In the genomic region with DNA sequence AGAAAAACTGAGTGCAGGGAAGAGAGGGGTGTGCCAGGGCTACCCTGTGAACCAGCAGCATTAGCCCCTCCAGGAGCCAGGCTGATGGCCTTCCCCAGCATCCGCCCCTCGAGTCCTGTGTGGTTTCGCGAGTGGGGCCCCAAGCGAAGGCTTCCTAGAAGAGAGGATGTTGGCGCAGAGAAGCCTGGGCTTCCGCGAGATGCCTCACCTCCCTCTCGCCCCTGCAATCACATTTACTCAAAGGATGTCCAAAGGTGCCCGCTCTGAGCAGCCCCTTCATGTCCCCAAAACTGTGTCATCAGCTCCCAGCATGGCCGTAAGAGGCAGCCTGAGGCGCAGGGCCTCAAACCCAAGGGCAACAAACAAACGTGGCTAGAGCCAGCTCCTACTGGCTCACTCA, we compare ENCODE assay signal across 9 cellular contexts.
DNase-seq lines count a peak whose midpoint lies in the region; ATAC-seq and TF ChIP-seq lines count a peak whose summit lies in the region.
"Had no signal": no experiment of that assay in that cellular context is flagged by ENCODE, and none has a peak within 500 bp of the region (broad histone marks: within the 10 kb centered on the region; RNA-seq: fewer than 3 reads in every experiment).

No MANE protein-coding gene starts in this region.

- peak; percentile 34 to 57 (median 50) for ATAC-seq in natural killer cell
- peak; percentile 75 for ATAC-seq in stimulated activated naive CD8-positive, alpha-beta T cell treated with anti-CD3 and anti-CD28 coated beads, Interleukin-15, Interleukin-2, amounts not matched to agents 100 U/mL and 50 U/mL, for 24 hours
- no peak for ATAC-seq in GM19328 (IDR thresholded peaks at IDR 0.05; ENCODE audit: unreplicated experiment)
- ATAC-seq: WTC11 had no signal

- H3K36me3 Mint-ChIP-seq in natural killer cell: peaks cover 4% of the 10 kb centered on the region
- H3K36me3 Mint-ChIP-seq: WTC11 had no signal

- H3K4me1 Mint-ChIP-seq in natural killer cell: peaks cover 91 to 95% of the 10 kb centered on the region in 2 donors
- H3K4me1 Mint-ChIP-seq: WTC11 had no signal

- H3K27ac Mint-ChIP-seq in natural killer cell: peak overlapping the region; percentile 91 to 95
- H3K27ac Mint-ChIP-seq: WTC11 had no signal

- H3K4me3 Mint-ChIP-seq in natural killer cell: peak overlapping the region; percentile 88
- H3K4me3 Mint-ChIP-seq: WTC11 had no signal

- intact Hi-C loops in natural killer cell (cut with micrococcal nuclease): loop anchor here (2.0 to 5.0 kb wide), 4 partner anchors 27 to 191 kb away; no protein-coding TSS in a partner anchor

- peak in 3 of 4 experiments; percentile 22 to 56 (median 48) for DNase-seq in activated CD4-positive, CD25-positive, alpha-beta regulatory T cell (lab: John Stamatoyannopoulos, UW)
- peak; percentile 54 for DNase-seq in activated effector memory CD4-positive, alpha-beta T cell treated with Interleukin-2 at 50 U/mL for 16 hours
- peak; percentile 53 for DNase-seq in natural killer cell
- DNase-seq in stimulated activated naive CD8-positive, alpha-beta T cell treated with anti-CD3 and anti-CD28 coated beads, Interleukin-15, Interleukin-2, amounts not matched to agents 100 U/mL and 50 U/mL, for 24 hours: peak; percentile 70
- DNase-seq in NCI-H146 treated with DMSO at 0.1 percent for 48 hours (lab: John Stamatoyannopoulos, UW; ENCODE audit: unreplicated experiment): no peak
- no peak for DNase-seq in NCI-H2081 treated with DMSO at 0.1 percent for 48 hours (lab: John Stamatoyannopoulos, UW)
- DNase-seq in A172 (ENCODE audit: low spot score): no peak

- H3K9me3 Mint-ChIP-seq in natural killer cell: no peaks in the 10 kb centered on the region
- H3K9me3 Mint-ChIP-seq: WTC11 had no signal

- TF ChIP-seq CTCF in natural killer cell (IDR thresholded peaks at IDR 0.05): no peak

- no peaks in the 10 kb centered on the region for H3K27me3 Mint-ChIP-seq in natural killer cell (ENCODE audit: low read depth in 2 of 2)

Comparison
In these comparisons a context has a peak if more than half of its experiments do, and no peak if none do; other contexts are left out.
1. DNase-seq: peak in activated CD4-positive, CD25-positive, alpha-beta regulatory T cell (3 of 4), activated effector memory CD4-positive, alpha-beta T cell treated with Interleukin-2 at 50 U/mL for 16 hours (single experiment), natural killer cell (single experiment) and stimulated activated naive CD8-positive, alpha-beta T cell treated with anti-CD3 and anti-CD28 coated beads, Interleukin-15, Interleukin-2, amounts not matched to agents 100 U/mL and 50 U/mL, for 24 hours (single experiment); none in NCI-H146 treated with DMSO at 0.1 percent for 48 hours (single experiment), NCI-H2081 treated with DMSO at 0.1 percent for 48 hours (single experiment) and A172 (single experiment).